ENCODE assay signal across 16 cellular contexts in genomic region chr10:119003572-119004289, GRCh38. TPM values are rescaled to one million over a fixed set of nuclear protein-coding genes. Genes with fewer than 3 reads are reported as not detected.
DNase-seq lines count a peak whose midpoint lies in the region; ATAC-seq, FAIRE-seq and TF ChIP-seq lines count a peak whose summit lies in the region.
"Had no signal": no experiment of that assay in that cellular context is flagged by ENCODE, and none has a peak within 500 bp of the region (broad histone marks: within the 10 kb centered on the region; RNA-seq: fewer than 3 reads in every experiment).

No MANE protein-coding gene starts in this region.

- H3K4me1 ChIP-seq in K562 (replicated peaks in 1 of 2; ENCODE audit: control insufficient read depth in 2 of 2, insufficient read depth in 2 of 2, low read length in 2 of 2) = no peaks in the 10 kb centered on the region
- peaks cover 5% of the 10 kb centered on the region for H3K4me1 ChIP-seq in upper lobe of right lung

- no peak for TF ChIP-seq POLR2A in K562 (conservative IDR thresholded peaks at IDR 0.05)

- H3K4me3 ChIP-seq in K562 (no peak overlapping the region), upper lobe of right lung (no peak overlapping the region)
- H3K4me3 ChIP-seq: GM12878 had no signal

- H3K9ac ChIP-seq in K562 (ENCODE audit: insufficient read depth in 1 of 2, low read depth in 2 of 2, low read length in 2 of 2) = no peak overlapping the region

- DNase-seq in activated CD8-positive, alpha-beta memory T cell treated with anti-CD3 and anti-CD28 coated beads, Interleukin-2, amount 50 U/mL, for 48 hours = peak; percentile 42
- DNase-seq in activated CD8-positive, alpha-beta memory T cell treated with anti-CD3 and anti-CD28 coated beads, Interleukin-2, amount 50 U/mL, for 4 hours = no peak
- DNase-seq in K562 (ENCODE audit: extremely low read depth in 1 of 4, low spot score in 3 of 4) = no peak
- peak; percentile 84 for DNase-seq in mesenteric fat pad (ENCODE audit: low spot score)
- DNase-seq in upper lobe of right lung = peak; percentile 41
- DNase-seq in G401 (ENCODE audit: low spot score) = no peak
- no peak for DNase-seq in germinal center (ENCODE audit: low spot score)
- DNase-seq in activated gamma-delta T cell (lab: John Stamatoyannopoulos, UW) = no peak
- DNase-seq: DMS53, NCI-H1436, NCI-H2081 treated with DMSO at 0.1 percent for 48 hours, Right ventricle myocardium superior had no signal

- H3K4me2 ChIP-seq in K562 (ENCODE audit: insufficient read depth, low read length) = no peak overlapping the region

- POLR2A ChIA-PET in K562 (lab: Yijun Ruan, JAX) = no interaction called here

- CTCF ChIA-PET in K562 (lab: Yijun Ruan, JAX; ENCODE audit: low intra/inter-chr PET ratio) = no interaction called here

- no peaks in the 10 kb centered on the region for H3K36me3 ChIP-seq in K562 (ENCODE audit: control insufficient read depth, insufficient read depth, low read length)
- no peaks in the 10 kb centered on the region for H3K36me3 ChIP-seq in upper lobe of right lung

- FAIRE-seq in K562 (lab: Jason Lieb, UNC) = no peak
- FAIRE-seq: GM12878, GM18507 had no signal

- H3K9me3 ChIP-seq in K562 (replicated peaks; ENCODE audit: control insufficient read depth, insufficient read depth, low read depth, low read length) (no peaks in the 10 kb centered on the region), upper lobe of right lung (no peaks in the 10 kb centered on the region)

- peaks cover 7 to 35% of the 10 kb centered on the region in 2 experiments; a peak in 3 of 5 replicates for H3K27me3 ChIP-seq in K562 (ENCODE audit: control insufficient read depth in 2 of 2, insufficient read depth in 2 of 2, low read length in 2 of 2)
- no peaks in the 10 kb centered on the region for H3K27me3 ChIP-seq in upper lobe of right lung

- H3K9me1 ChIP-seq in K562 (ENCODE audit: control insufficient read depth, insufficient read depth, low read length) = no peaks in the 10 kb centered on the region

- TF ChIP-seq RAD21 in K562 (CRISPR knock-in tag; conservative IDR thresholded peaks at IDR 0.05 in 1 of 2, IDR thresholded peaks at IDR 0.05 in 1 of 2) = no peak

- intact Hi-C loops in K562 (cut with micrococcal nuclease) = no loop called here
- intact Hi-C loops in upper lobe of right lung (cut with DNase I) = no loop called here

- no peak for ATAC-seq in K562
- ATAC-seq in upper lobe of right lung = no peak
- ATAC-seq: GM12878 had no signal

- TF ChIP-seq CTCF in K562 (IDR thresholded peaks at IDR 0.05 in 2 of 3, conservative IDR thresholded peaks at IDR 0.05 in 1 of 3; ENCODE audit: insufficient read depth in 2 of 3, low read depth in 1 of 3, low read length in 3 of 3) = no peak
- no peak for TF ChIP-seq CTCF in upper lobe of right lung (IDR thresholded peaks at IDR 0.05)

- H3K27ac ChIP-seq in K562 (ENCODE audit: extremely low read depth, low read depth, low read length) (no peak overlapping the region), upper lobe of right lung (no peak overlapping the region)
- H3K27ac ChIP-seq: C4-2B had no signal

- 0 out of 2 replicates have a peak, but pooled peaks cover 4% of the 10 kb centered on the region for H4K20me1 ChIP-seq in K562 (replicated peaks; ENCODE audit: control insufficient read depth, insufficient read depth, low read length)

- no TSS peak for BruUV-seq in K562 (replicated peaks; lab: Mats Ljungman, UMichigan)

- 0% methylated on average over 3 of the region's 7 CpGs for WGBS in K562 (ENCODE audit: insufficient coverage, low coverage, missing lambda C conversion rate)

- H2AFZ ChIP-seq in K562 (ENCODE audit: low read depth, low read length) = no peak overlapping the region

- no peak for TF ChIP-seq EP300 in K562 (IDR thresholded peaks at IDR 0.05; ENCODE audit: low read length)

- in situ Hi-C loops in K562 (cut with MboI) = no loop called here
- in situ Hi-C loops in G401 (cut with HindIII; ENCODE audit: low sequenced_read_pairs) = no loop called here

- no peaks in the 10 kb centered on the region for H3K79me2 ChIP-seq in K562 (ENCODE audit: control insufficient read depth, insufficient read depth, low read length)

TF ChIP-seq in K562, 482 proteins besides CTCF, POLR2A, EP300 and RAD21:
- TF ChIP-seq ZNF780A (CRISPR knock-in tag; IDR thresholded peaks at IDR 0.05) (no peak), RBM25 (IDR thresholded peaks at IDR 0.05; ENCODE audit: low read depth, low read length, severe bottlenecking) (peak; percentile 25), MXI1 (IDR thresholded peaks at IDR 0.05; ENCODE audit: low read depth, low read length) (no peak), SNRNP70 (optimal IDR thresholded peaks at IDR 0.05; ENCODE audit: low read depth, low read length) (no peak), POLR2AphosphoS2 (IDR thresholded peaks at IDR 0.05; ENCODE audit: low read length) (no peak)

RNA-seq across cellular contexts. Expression of gene NANOS1, which starts 25.8 kb away (rescaled TPM):
- 0.51 and 0.60 TPM in 2 replicates for total RNA-seq in K562 (2011; cell fraction: chromatin; rRNA removed; ENCODE audit: low replicate concordance)
- 0.66 and 1.2 TPM in 2 replicates for total RNA-seq in K562 (2011; cell fraction: nucleolus; rRNA removed)
- total RNA-seq in K562 (2011; cell fraction: nucleoplasm; rRNA removed) = 0.81 and 1.3 TPM in 2 replicates
- total RNA-seq in K562 (2014; rRNA removed) (0.77 and 0.98 TPM in 2 replicates), K562 (2014; rRNA removed; fragmentation: Illumina TruSeq; extraction: Trizol) (0.95 and 1.1 TPM in 2 replicates), K562 (2015; rRNA removed; fragmentation: Illumina TruSeq; extraction: Trizol) (0.33 and 0.34 TPM in 2 replicates), K562 (2021) (0.89 and 1.2 TPM in 2 replicates), mesenteric fat pad (54.3 TPM), upper lobe of right lung (2.9 TPM)
- polyA plus RNA-seq in K562 (2011; rRNA removed) (0.79 and 1.6 TPM in 2 replicates), K562 (2014; fragmentation: Illumina TruSeq; extraction: Trizol) (0.58 TPM in 2 replicates), K562 (2014; fragmentation: Nextera tagmentation; extraction: Ambion mirVana) (under 1 TPM in 1 of 2 experiments, not detected in 1; 0.14 TPM), K562 (2014; rRNA removed) (0.94 and 0.97 TPM in 2 replicates)
- 0.58 and 1.2 TPM in 2 replicates for polyA plus RNA-seq in K562 (2011; cell fraction: cytosol; rRNA removed)
- polyA plus RNA-seq in K562 (2011; cell fraction: nucleus; rRNA removed) = 0.46 and 0.77 TPM in 2 replicates
- 0.46 and 0.48 TPM in 2 replicates for polyA plus RNA-seq in K562 (2012)
- 0.39 and 0.77 TPM in 2 replicates for polyA minus RNA-seq in K562 (2011; rRNA and poly(A)+ RNA removed)
- polyA minus RNA-seq in K562 (2011; cell fraction: cytosol; rRNA and poly(A)+ RNA removed) = 0.46 TPM in 1 of 2 replicates, not detected in the other
- polyA minus RNA-seq in K562 (2011; cell fraction: nucleus; rRNA and poly(A)+ RNA removed) = 1.1 and 1.8 TPM in 2 replicates
- 1.2 and 1.6 TPM in 2 replicates for total RNA-seq in G401 (2014; rRNA removed; shearing (Covaris generic))
- polyA plus RNA-seq: IgD-negative memory B cell had no signal

Comparison
In these comparisons a context has a peak if more than half of its experiments do, and no peak if none do; other contexts are left out.
1. DNase-seq: peak in activated CD8-positive, alpha-beta memory T cell treated with anti-CD3 and anti-CD28 coated beads, Interleukin-2, amount 50 U/mL, for 48 hours (single experiment), mesenteric fat pad (single experiment) and upper lobe of right lung (single experiment); none in activated CD8-positive, alpha-beta memory T cell treated with anti-CD3 and anti-CD28 coated beads, Interleukin-2, amount 50 U/mL, for 4 hours (single experiment), K562 (0 of 4), G401 (single experiment), germinal center (single experiment) and activated gamma-delta T cell (single experiment).
2. RNA of gene NANOS1, which starts 25.8 kb away (total RNA-seq): 54.3 TPM in mesenteric fat pad (single experiment); 2.9 TPM in upper lobe of right lung (single experiment), 1.2 to 1.6 TPM in G401 and 0.33 to 1.3 TPM in K562; every median in the first group is over 10 times any median in the second.